ENCODE assay signal across 25 cellular contexts in the genomic region with DNA sequence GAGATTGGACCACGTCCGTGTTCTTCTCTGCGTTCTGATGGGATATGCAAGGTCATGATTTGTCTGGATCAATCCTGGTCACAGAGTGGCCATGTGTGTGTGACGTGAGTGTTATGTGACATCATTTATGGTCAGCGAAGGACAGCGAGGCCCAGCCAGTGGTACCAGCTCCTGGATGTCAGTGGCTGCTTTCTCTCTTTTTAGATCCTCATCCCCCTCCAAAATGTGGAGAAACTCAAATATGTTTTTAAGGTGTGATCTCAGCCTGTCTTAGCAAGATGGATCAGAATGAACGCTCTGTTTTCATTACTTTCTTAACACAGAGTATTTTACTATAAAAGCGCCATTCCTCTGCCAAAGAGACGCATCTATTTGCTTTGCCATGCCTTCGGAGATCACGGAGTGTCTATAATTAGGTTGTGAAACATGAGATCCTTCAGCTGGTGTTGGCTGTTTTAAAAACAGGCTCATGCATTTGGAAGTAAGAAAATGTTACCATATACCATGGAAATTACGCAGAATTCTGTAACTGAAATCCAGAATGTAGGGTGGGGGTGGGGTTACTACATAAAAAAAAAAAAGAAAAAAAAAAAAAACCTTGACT.
"Had no signal": no experiment of that assay in that cellular context is flagged by ENCODE, and none has a peak within 500 bp of the region (broad histone marks: within the 10 kb centered on the region; RNA-seq: fewer than 3 reads in every experiment).

No MANE protein-coding gene starts in this region.

- H3K27me3 ChIP-seq: brain microvascular endothelial cell, cardiac muscle cell, MG63 had no signal

- H3K4me1 Mint-ChIP-seq: activated naive CD8-positive, alpha-beta T cell treated with anti-CD3 and anti-CD28 coated beads, Interleukin-2, amount 50 U/mL, for 24 hours; WTC11 had no signal

- H3K27ac Mint-ChIP-seq: activated CD8-positive, alpha-beta T cell treated with anti-CD3 and anti-CD28 coated beads, Interleukin-2, amount 10 ng/mL, durations not matched to agents 7 days and 5 days; activated naive CD4-positive, alpha-beta T cell treated with anti-CD3 and anti-CD28 coated beads, Interleukin-2, amount 50 U/mL, for 72 hours; activated naive CD8-positive, alpha-beta T cell treated with anti-CD3 and anti-CD28 coated beads, Interleukin-2, amount 50 U/mL, for 24 hours; activated T-helper 1 cell treated with anti-CD3 and anti-CD28 coated beads, Interleukin-12 subunit alpha, Interleukin-12 subunit beta, Interleukin-2, Interleukin-4 antibody, amounts not matched to agents 30 ng/mL and 10 ng/mL and 1 ng/mL, durations not matched to agents 14 hours and 24 hours and 36 hours; T-helper 1 cell treated with Interleukin-12 subunit alpha and Interleukin-12 subunit beta and Interleukin-4 antibody, amounts not matched to agents 30 μg/mL and 1 μg/mL, for 36 hours; WTC11 had no signal

- H3K4me3 ChIP-seq: cardiac muscle cell, MG63, PC-9 had no signal

- H3K36me3 ChIP-seq: brain microvascular endothelial cell, cardiac muscle cell, MG63 had no signal

- ATAC-seq: activated CD8-positive, alpha-beta T cell treated with anti-CD3 and anti-CD28 coated beads, Interleukin-2, amount 10 ng/mL, durations not matched to agents 7 days and 5 days; activated naive CD4-positive, alpha-beta T cell treated with anti-CD3 and anti-CD28 coated beads, Interleukin-2, amount 50 U/mL, for 72 hours; activated naive CD8-positive, alpha-beta T cell treated with anti-CD3 and anti-CD28 coated beads, Interleukin-2, amount 50 U/mL, for 24 hours; WTC11 had no signal

- H3K27ac ChIP-seq: brain microvascular endothelial cell, cardiac muscle cell, KMS-11, PC-9 had no signal

- H3K9me3 ChIP-seq: MG63 had no signal

- H3K9me3 Mint-ChIP-seq: activated naive CD4-positive, alpha-beta T cell treated with anti-CD3 and anti-CD28 coated beads, Interleukin-2, amount 50 U/mL, for 72 hours; activated naive CD8-positive, alpha-beta T cell treated with anti-CD3 and anti-CD28 coated beads, Interleukin-2, amount 50 U/mL, for 24 hours; activated T-helper 1 cell treated with anti-CD3 and anti-CD28 coated beads, Interleukin-12 subunit alpha, Interleukin-12 subunit beta, Interleukin-2, Interleukin-4 antibody, amounts not matched to agents 30 ng/mL and 10 ng/mL and 1 ng/mL, durations not matched to agents 14 hours and 24 hours and 36 hours; T-helper 1 cell treated with Interleukin-12 subunit alpha and Interleukin-12 subunit beta and Interleukin-4 antibody, amounts not matched to agents 30 μg/mL and 1 μg/mL, for 36 hours had no signal

- H3K27me3 Mint-ChIP-seq: activated naive CD8-positive, alpha-beta T cell treated with anti-CD3 and anti-CD28 coated beads, Interleukin-2, amount 50 U/mL, for 24 hours had no signal

- H3K36me3 Mint-ChIP-seq: activated naive CD4-positive, alpha-beta T cell treated with anti-CD3 and anti-CD28 coated beads, Interleukin-2, amount 50 U/mL, for 72 hours had no signal

- H3K4me3 Mint-ChIP-seq: activated CD8-positive, alpha-beta T cell treated with anti-CD3 and anti-CD28 coated beads, Interleukin-2, amount 10 ng/mL, durations not matched to agents 7 days and 5 days; activated naive CD8-positive, alpha-beta T cell treated with anti-CD3 and anti-CD28 coated beads, Interleukin-2, amount 50 U/mL, for 24 hours; activated T-helper 1 cell treated with anti-CD3 and anti-CD28 coated beads, Interleukin-12 subunit alpha, Interleukin-12 subunit beta, Interleukin-2, Interleukin-4 antibody, amounts not matched to agents 30 ng/mL and 10 ng/mL and 1 ng/mL, durations not matched to agents 14 hours and 24 hours and 36 hours; T-helper 1 cell treated with Interleukin-12 subunit alpha and Interleukin-12 subunit beta and Interleukin-4 antibody, amounts not matched to agents 30 μg/mL and 1 μg/mL, for 36 hours; WTC11 had no signal

- DNase-seq: activated CD4-positive, alpha-beta T cell treated with anti-CD3 and anti-CD28 coated beads for 48 hours; activated CD4-positive, alpha-beta T cell treated with anti-CD3 and anti-CD28 coated beads, Interleukin-2, amount 50 U/mL, for 4 hours; activated CD4-positive, CD25-positive, alpha-beta regulatory T cell treated with anti-CD3 and anti-CD28 coated beads, Interleukin-2, amount 50 U/mL, for 72 hours; activated CD8-positive, alpha-beta T cell treated with anti-CD3 and anti-CD28 coated beads, Interleukin-2, amount 10 ng/mL, durations not matched to agents 7 days and 5 days; activated effector memory CD4-positive, alpha-beta T cell treated with Interleukin-2 at 50 U/mL for 16 hours; activated naive CD4-positive, alpha-beta T cell; activated naive CD8-positive, alpha-beta T cell treated with anti-CD3 and anti-CD28 coated beads, Interleukin-2, amount 50 U/mL, for 24 hours; activated T-cell treated with anti-CD3 and anti-CD28 coated beads, Interleukin-2, amount 50 U/mL, for 1 hour; brain microvascular endothelial cell; MG63; MV-4-11; NCI-H1092 treated with DMSO at 0.1 percent for 48 hours; NCI-H1417 treated with DMSO at 0.1 percent for 48 hours; NCI-H1694; NCI-H2029; NCI-H446; NCI-H69; PC-9; SHP77 treated with DMSO at 0.1 percent for 48 hours had no signal
